In the genomic region with DNA sequence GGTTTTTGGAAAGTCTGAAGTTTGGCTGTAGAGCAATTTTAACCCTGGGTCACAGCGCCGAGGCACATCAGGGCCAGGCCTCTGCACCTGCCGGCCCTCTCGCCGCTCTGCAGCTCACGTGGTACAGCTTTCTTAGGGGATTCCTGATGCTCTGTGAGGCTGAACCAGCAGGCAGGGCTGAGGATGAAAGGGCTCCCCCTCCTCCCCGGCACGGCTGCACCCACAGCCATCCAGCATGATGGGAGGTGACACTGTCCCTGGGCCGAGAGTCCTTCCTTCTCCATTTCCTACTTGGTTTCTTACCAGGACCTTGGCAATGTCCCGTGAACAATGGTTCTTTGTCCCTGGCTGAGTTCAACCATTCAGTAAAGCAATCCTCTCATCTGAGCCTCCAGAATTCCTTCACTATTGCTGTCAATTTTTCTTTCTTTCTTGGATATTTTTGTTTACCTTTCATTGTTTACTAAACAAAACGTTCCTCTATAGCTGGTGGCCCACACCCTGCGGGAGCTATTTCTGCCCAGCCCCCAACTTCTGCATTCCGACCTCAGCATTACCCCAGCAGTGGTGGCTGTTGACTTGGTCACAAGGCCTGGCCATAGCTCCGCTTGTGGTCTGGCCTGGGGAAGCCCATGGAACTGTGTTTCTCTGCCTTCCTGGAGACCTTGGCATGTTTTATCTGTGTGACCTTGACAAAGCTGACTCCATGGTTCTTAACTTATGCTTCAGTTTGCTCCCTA, we compare ENCODE assay signal across 14 cellular contexts.
A peak's percentile ranks its signal among the peaks of the same experiment; 100 is the strongest.
DNase-seq lines count a peak whose midpoint lies in the region; ATAC-seq, FAIRE-seq and TF ChIP-seq lines count a peak whose summit lies in the region.
"Had no signal": no experiment of that assay in that cellular context is flagged by ENCODE, and none has a peak within 500 bp of the region (broad histone marks: within the 10 kb centered on the region; RNA-seq: fewer than 3 reads in every experiment).

No MANE protein-coding gene starts in this region.

- no peak for TF ChIP-seq EP300 in H1 (IDR thresholded peaks at IDR 0.05; ENCODE audit: borderline replicate concordance in 1 of 2, low read depth in 2 of 2, low read length in 2 of 2)

- H3K18ac ChIP-seq in H1 (ENCODE audit: extremely low read depth, low read length): no peak overlapping the region

- H4K5ac ChIP-seq in H1 (ENCODE audit: insufficient read length, low read depth, low read length): no peak overlapping the region

- no peaks in the 10 kb centered on the region for H3K9me2 ChIP-seq in MM.1S (replicated peaks; ENCODE audit: insufficient read depth, low read length)

- TF ChIP-seq POLR2A in H1 (IDR thresholded peaks at IDR 0.05; ENCODE audit: control extremely low read depth in 1 of 2, low read depth in 2 of 2, low read length in 2 of 2): no peak

- TF ChIP-seq RAD21 in H1 (IDR thresholded peaks at IDR 0.05 in 1 of 2, conservative IDR thresholded peaks at IDR 0.05 in 1 of 2; ENCODE audit: low read depth in 2 of 2, low read length in 2 of 2): no peak

- 81% methylated on average over 14 of the region's 14 CpGs; no CpG with 5 or more reads in 1 of the 2 experiments for whole genome bisulfite sequencing in H1 (ENCODE audit: extremely low coverage in 1 of 2, insufficient coverage in 1 of 2, insufficient read length in 1 of 2, insufficient replicate concordance in 2 of 2, low coverage in 1 of 2, low lambda C conversion rate in 2 of 2, missing lambda C conversion rate in 1 of 2), 2 experiments

- H3K27me3 ChIP-seq in MM.1S (replicated peaks; ENCODE audit: insufficient read depth, low read length): no peaks in the 10 kb centered on the region
- H3K27me3 ChIP-seq in H1 (replicated peaks in 1 of 4; ENCODE audit: control insufficient read depth in 3 of 4, extremely low read depth in 1 of 4, insufficient read depth in 3 of 4, low read length in 3 of 4): no peaks in the 10 kb centered on the region; a peak in 2 of 7 replicates

- no peak overlapping the region for H2BK5ac ChIP-seq in H1 (ENCODE audit: low read depth, low read length)

- H2BK12ac ChIP-seq in H1 (ENCODE audit: low read depth, low read length): no peak overlapping the region

- no peak overlapping the region for H3K4me3 Mint-ChIP-seq in neural crest cell

- no peaks in the 10 kb centered on the region for H3K79me1 ChIP-seq in H1 (ENCODE audit: low read depth, low read length)

- no peak overlapping the region for H3K23ac ChIP-seq in H1 (ENCODE audit: insufficient read length)

- no peaks in the 10 kb centered on the region for H3K9me3 Mint-ChIP-seq in neural crest cell

- H3K79me2 ChIP-seq in MM.1S (ENCODE audit: low read length) (no peaks in the 10 kb centered on the region), H1 (ENCODE audit: control insufficient read depth in 1 of 2, insufficient read depth in 2 of 2, low read length in 2 of 2) (no peaks in the 10 kb centered on the region)

- H2AK5ac ChIP-seq in H1 (ENCODE audit: low read depth, low read length): no peak overlapping the region

- H3K9me3 ChIP-seq in MM.1S (replicated peaks; ENCODE audit: insufficient read depth, low read length) (no peaks in the 10 kb centered on the region), H1 (ENCODE audit: insufficient read depth in 2 of 2, low read depth in 1 of 2, low read length in 1 of 2) (no peaks in the 10 kb centered on the region)
- H3K9me3 ChIP-seq: tibial artery had no signal

- peaks cover 8% of the 10 kb centered on the region for H3K27me3 Mint-ChIP-seq in neural crest cell (ENCODE audit: low read depth)

- peak overlapping the region; percentile 53 for H3K27ac Mint-ChIP-seq in neural crest cell (ENCODE audit: unreplicated experiment)

- H4K91ac ChIP-seq in H1 (replicated peaks; ENCODE audit: insufficient read length, low read length): no peak overlapping the region

- no peak overlapping the region for H2BK120ac ChIP-seq in H1 (replicated peaks; ENCODE audit: low read depth, low read length)

- no peak overlapping the region for H3K14ac ChIP-seq in H1 (ENCODE audit: insufficient read length)

- H2BK15ac ChIP-seq in H1 (ENCODE audit: low read length): no peak overlapping the region

- no peak overlapping the region; the same call in 1 of the 2 replicates for H4K8ac ChIP-seq in H1 (ENCODE audit: extremely low read depth, insufficient read depth, low read length)

- H3K23me2 ChIP-seq in H1 (ENCODE audit: low read depth, low read length): no peaks in the 10 kb centered on the region

- no peak overlapping the region for H2BK20ac ChIP-seq in H1 (ENCODE audit: low read length)

- H4K20me1 ChIP-seq in MM.1S (ENCODE audit: insufficient read depth, low read length): no peaks in the 10 kb centered on the region
- H4K20me1 ChIP-seq in H1 (replicated peaks in 1 of 2; ENCODE audit: control insufficient read depth in 1 of 2, insufficient read depth in 2 of 2, low read length in 2 of 2): no peaks in the 10 kb centered on the region

- POLR2A ChIA-PET in H1 (lab: Charles Lee; ENCODE audit: partially characterized antibody): interaction anchor here (1.0 kb wide), 1 partner anchor 220 kb away, joined by 3 read pairs; no protein-coding TSS in a partner anchor

- no peak overlapping the region for H3K56ac ChIP-seq in H1 (replicated peaks; ENCODE audit: insufficient read length, low read depth, low read length)

- peaks cover 16% of the 10 kb centered on the region; the same call in 1 of the 2 replicates for H3K4me1 ChIP-seq in MM.1S (ENCODE audit: low read length)
- H3K4me1 ChIP-seq in H1 (replicated peaks in 1 of 4; ENCODE audit: control insufficient read depth in 3 of 4, insufficient read depth in 4 of 4, low read length in 3 of 4): peaks cover 0 to 5% (median 0%) of the 10 kb centered on the region in 4 experiments; a peak in 1 of 7 replicates
- H3K4me1 ChIP-seq: tibial artery had no signal

- TF ChIP-seq CTCF in MM.1S (IDR thresholded peaks at IDR 0.05; ENCODE audit: low read length): no peak
- no peak for TF ChIP-seq CTCF in H1 (IDR thresholded peaks at IDR 0.05; ENCODE audit: control extremely low read depth in 1 of 3, insufficient read depth in 1 of 3, low read depth in 1 of 3, low read length in 3 of 3)
- no peak for TF ChIP-seq CTCF in neural crest cell (conservative IDR thresholded peaks at IDR 0.05)

- peaks cover 19% of the 10 kb centered on the region for H3K4me1 Mint-ChIP-seq in neural crest cell

- no peak overlapping the region for H3K4me2 ChIP-seq in MM.1S (ENCODE audit: low read depth, low read length)
- no peak overlapping the region for H3K4me2 ChIP-seq in H1 (ENCODE audit: insufficient read depth in 1 of 2, low read depth in 2 of 2, low read length in 2 of 2)

- no peaks in the 10 kb centered on the region for H3K36me3 ChIP-seq in MM.1S (replicated peaks; ENCODE audit: insufficient read depth, low read length)
- H3K36me3 ChIP-seq in H1 (ENCODE audit: control insufficient read depth in 2 of 4, insufficient read depth in 4 of 4, low read length in 3 of 4): no peaks in the 10 kb centered on the region
- H3K36me3 ChIP-seq: tibial artery had no signal

- no peak overlapping the region for H3K4me3 ChIP-seq in MM.1S (ENCODE audit: low read length)
- no peak overlapping the region for H3K4me3 ChIP-seq in H1 (ENCODE audit: extremely low read depth in 1 of 4, insufficient read depth in 2 of 4, low read depth in 3 of 4, low read length in 4 of 4)
- H3K4me3 ChIP-seq: tibial artery had no signal

- peak; percentile 7 for FAIRE-seq in H1 (lab: Jason Lieb, UNC)

- CTCF ChIA-PET in H1 (lab: Charles Lee; ENCODE audit: partially characterized antibody): interaction anchor here (0.8 to 1.9 kb wide), 6 partner anchors 11 to 491 kb away, joined by 3 to 5 read pairs (median 3); no protein-coding TSS in a partner anchor

- no peaks in the 10 kb centered on the region for H3K36me3 Mint-ChIP-seq in neural crest cell (ENCODE audit: low read depth)

- no peak for ATAC-seq in HG03196 (IDR thresholded peaks at IDR 0.05; ENCODE audit: unreplicated experiment)

- no peak overlapping the region for H3K4ac ChIP-seq in H1 (replicated peaks; ENCODE audit: insufficient read length, low read depth, low read length)

- H3K27ac ChIP-seq in MM.1S (ENCODE audit: low read length) (peak overlapping the region; percentile 62; the same call in 1 of the 2 replicates), H1 (ENCODE audit: low read depth, low read length) (no peak overlapping the region)
- H3K27ac ChIP-seq: tibial artery had no signal

- H2AFZ ChIP-seq in MM.1S (ENCODE audit: low read length) (no peak overlapping the region), H1 (ENCODE audit: low read length) (no peak overlapping the region)

- peak; percentile 51 for DNase-seq in CD1c-positive myeloid dendritic cell (ENCODE audit: extremely low spot score)
- DNase-seq in MM.1S: no peak
- DNase-seq in H1 (ENCODE audit: low read depth in 1 of 2, low spot score in 2 of 2): peak in 1 of 2 experiments; percentile 41
- no peak for DNase-seq in neural crest cell (ENCODE audit: low read depth, low spot score)
- no peak for DNase-seq in NCI-H510A (lab: John Stamatoyannopoulos, UW)
- no peak for DNase-seq in stimulated activated CD4-positive, alpha-beta T cell treated with anti-CD3 and anti-CD28 coated beads, Interleukin-4, amount 100 ng/mL, for 24 hours
- DNase-seq in DMS53 treated with DMSO at 0.1 percent for 48 hours (lab: John Stamatoyannopoulos, UW; ENCODE audit: unreplicated experiment): no peak
- DNase-seq: activated CD4-positive, alpha-beta T cell treated with anti-CD3 and anti-CD28 coated beads, Interleukin-2, amount 50 U/mL, for 4 hours; activated effector memory CD4-positive, alpha-beta T cell treated with anti-CD3 and anti-CD28 coated beads, Interleukin-2, amount 50 U/mL, for 16 hours; mesenchymal stem cell; NCI-H1105 treated with DMSO at 0.1 percent for 48 hours; NCI-H2227 treated with DMSO at 0.1 percent for 48 hours had no signal

- 0 out of 2 replicates have a peak, but pooled peaks cover 3% of the 10 kb centered on the region for H3F3A ChIP-seq in MM.1S (ENCODE audit: insufficient read depth, low read length)

- no peak overlapping the region for H3K9ac ChIP-seq in MM.1S (ENCODE audit: low read length)
- H3K9ac ChIP-seq in H1 (replicated peaks in 1 of 4; ENCODE audit: extremely low read depth in 1 of 4, low read depth in 3 of 4, low read length in 3 of 4): no peak overlapping the region

TF ChIP-seq in H1, 55 proteins besides CTCF, POLR2A, EP300 and RAD21:
- TF ChIP-seq, protein P1, sequence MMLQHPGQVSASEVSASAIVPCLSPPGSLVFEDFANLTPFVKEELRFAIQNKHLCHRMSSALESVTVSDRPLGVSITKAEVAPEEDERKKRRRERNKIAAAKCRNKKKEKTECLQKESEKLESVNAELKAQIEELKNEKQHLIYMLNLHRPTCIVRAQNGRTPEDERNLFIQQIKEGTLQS (IDR thresholded peaks at IDR 0.05; ENCODE audit: insufficient read depth, low read depth, low read length): no peak
- TF ChIP-seq TEAD4 (IDR thresholded peaks at IDR 0.05; ENCODE audit: low read depth, low read length): 0 out of 2 replicates have a peak, but pooled peaks have one; percentile 21
